8 cellular contexts compared by ENCODE assay signal in the genomic region with DNA sequence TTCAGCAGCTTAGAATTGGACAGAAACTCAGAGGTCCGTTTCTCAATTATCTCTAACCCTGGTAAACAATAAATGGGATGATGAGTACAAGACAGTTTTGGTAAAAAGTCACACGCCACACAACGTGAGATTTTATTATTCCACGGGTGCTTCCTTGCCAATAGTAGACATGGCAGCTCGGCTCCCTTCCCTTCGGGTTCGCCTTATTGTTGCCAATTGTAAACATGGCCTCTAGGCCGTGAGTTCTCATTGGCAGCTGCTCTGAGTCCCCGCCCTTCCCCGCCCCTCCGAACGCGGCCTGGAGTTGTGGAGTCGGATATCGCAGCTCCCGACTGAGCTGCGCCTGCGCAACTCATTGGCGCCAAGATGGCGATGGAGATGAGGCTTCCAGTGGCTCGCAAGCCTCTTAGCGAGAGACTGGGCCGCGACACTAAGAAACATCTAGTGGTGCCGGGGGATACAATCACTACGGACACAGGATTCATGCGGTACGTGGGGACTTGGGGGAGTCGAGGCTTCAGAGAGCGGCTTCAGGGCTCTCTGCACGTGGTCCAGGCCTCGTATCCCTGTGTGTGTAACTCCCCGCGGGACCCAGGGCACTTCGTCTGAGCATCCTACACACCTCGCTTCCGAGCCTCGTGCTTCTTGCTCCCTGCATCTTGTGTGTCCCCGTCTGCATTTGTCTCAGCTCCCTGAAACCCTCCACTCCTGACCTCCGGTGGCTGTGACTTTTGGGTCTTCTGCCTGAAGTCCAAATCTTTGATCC. TPM values are rescaled to one million over a fixed set of nuclear protein-coding genes. Genes with fewer than 3 reads are reported as not detected.
DNase-seq lines count a peak whose midpoint lies in the region; ATAC-seq and TF ChIP-seq lines count a peak whose summit lies in the region.

A gene with protein sequence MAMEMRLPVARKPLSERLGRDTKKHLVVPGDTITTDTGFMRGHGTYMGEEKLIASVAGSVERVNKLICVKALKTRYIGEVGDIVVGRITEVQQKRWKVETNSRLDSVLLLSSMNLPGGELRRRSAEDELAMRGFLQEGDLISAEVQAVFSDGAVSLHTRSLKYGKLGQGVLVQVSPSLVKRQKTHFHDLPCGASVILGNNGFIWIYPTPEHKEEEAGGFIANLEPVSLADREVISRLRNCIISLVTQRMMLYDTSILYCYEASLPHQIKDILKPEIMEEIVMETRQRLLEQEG (plus strand): TSS at position 355 of the 766 bp plus-strand sequence. CDS start 12 bp downstream, at position 367.

- peak; percentile 74 for TF ChIP-seq POLR2A in transverse colon (IDR thresholded peaks at IDR 0.05)

- H3K27ac ChIP-seq in adipose tissue (ENCODE audit: low read depth, low read length): no peak within 1 kb of the TSS
- H3K27ac ChIP-seq in transverse colon: peak within 1 kb of the TSS; percentile 63 to 79 (median 70)

- H3K4me1 ChIP-seq in transverse colon: peaks cover 2 to 31% (median 25%) of the 10 kb centered on the region in 4 donors

- H3K27ac Mint-ChIP-seq in T-cell: peak within 1 kb of the TSS; percentile 96

- in situ Hi-C loops in GM13976 (cut with MboI; ENCODE audit: low sequenced_read_pairs, unreplicated experiment) (loop anchor here (25.0 kb wide), 1 partner anchor 231 kb away; no protein-coding TSS in a partner anchor), transverse colon (cut with MboI; ENCODE audit: low pct_ligation_motif_present in 1 of 4, low pct_unique_long_range_greater_than_20kb in 1 of 4, low sequenced_read_pairs in 3 of 4) (no loop called here)

- peaks cover 39 to 50% (median 41%) of the 10 kb centered on the region in 3 donors for H3K4me1 Mint-ChIP-seq in T-cell

- CTCF ChIA-PET in T-cell (lab: Charles Lee): interaction anchor here in 1 of 2 donors (0.6 to 1.9 kb wide), 11 partner anchors 8 to 353 kb away, joined by 3 to 21 read pairs (median 4); no protein-coding TSS in a partner anchor

- POLR2A ChIA-PET in T-cell (lab: Charles Lee): interaction anchor here (0.5 to 1.1 kb wide), 7 partner anchors 9 to 1054 kb away, joined by 3 to 14 read pairs (median 5); a partner anchor contains a TSS

- no peaks in the 10 kb centered on the region for H3K27me3 ChIP-seq in transverse colon

- H3K36me3 ChIP-seq in transverse colon: peaks cover 0 to 9% (median 4%) of the 10 kb centered on the region in 4 donors

- H3K4me3 ChIP-seq in transverse colon: peak within 1 kb of the TSS; percentile 51 to 93 (median 77)

- no peak for TF ChIP-seq CTCF in GM13976 (IDR thresholded peaks at IDR 0.05; ENCODE audit: borderline replicate concordance, control extremely low read depth, extremely low read depth, insufficient read depth, missing control alignments)
- TF ChIP-seq CTCF in transverse colon (IDR thresholded peaks at IDR 0.05): no peak

- peaks cover 0 to 4% of the 10 kb centered on the region in 2 donors for H3K27me3 Mint-ChIP-seq in T-cell

- 0 to 1% (median 1%) methylated on average over 39 to 40 of the region's 40 CpGs for WGBS in adipose tissue, 3 donors
- WGBS in transverse colon (ENCODE audit: low coverage in 1 of 2), 2 donors: 0% methylated on average over 2 to 39 of the region's 40 CpGs

- DNase-seq in GM13976 (ENCODE audit: low spot score): peak; percentile 98
- DNase-seq in NCI-H146 (lab: John Stamatoyannopoulos, UW): peak; percentile 95
- peak; percentile 84 to 100 (median 98) for DNase-seq in T-cell
- DNase-seq in cardiac septum (ENCODE audit: low spot score): peak; percentile 99
- peak; percentile 99 for DNase-seq in pons (ENCODE audit: low spot score)
- peak; percentile 99 for DNase-seq in transverse colon

- H3K36me3 Mint-ChIP-seq in T-cell: peaks cover 22% of the 10 kb centered on the region

- H3K9me3 ChIP-seq in transverse colon: no peaks in the 10 kb centered on the region

- intact Hi-C loops in cardiac septum (cut with DNase I) (no loop called here), transverse colon (cut with DNase I; ENCODE audit: low total_unique reads) (no loop called here)

- peak; percentile 96 for ATAC-seq in HG02852 (IDR thresholded peaks at IDR 0.05; ENCODE audit: unreplicated experiment)
- peak; percentile 99 to 100 (median 100) for ATAC-seq in T-cell (replicated peaks in 1 of 4)

- TF ChIP-seq EP300 in transverse colon (IDR thresholded peaks at IDR 0.05; ENCODE audit: low read depth): no peak

- no peaks in the 10 kb centered on the region for H3K9me3 Mint-ChIP-seq in T-cell

- H3K4me3 Mint-ChIP-seq in T-cell: peak within 1 kb of the TSS; percentile 88 to 98 (median 95)

RNA-seq across cellular contexts. Expression of the gene that starts here (rescaled TPM):
- total RNA-seq in T-cell: 10 to 100 TPM; 49.1 to 59.1 (median 52.1) TPM
- polyA plus RNA-seq in adipose tissue: 10 to 100 TPM in 2 of 3 donors, 1 to 10 TPM in 1; 9.6 to 19.6 (median 18.6) TPM
- 12.7 TPM for total RNA-seq in cardiac septum
- total RNA-seq in transverse colon: 10 to 100 TPM in 3 of 4 donors, 1 to 10 TPM in 1; 2.2 to 17.1 (median 15.8) TPM
